In genomic region chr9:18043978-18044377, GRCh38 we compare ENCODE assay signal across 15 cellular contexts.
A peak's percentile ranks its signal among the peaks of the same experiment; 100 is the strongest.
DNase-seq lines count a peak whose midpoint lies in the region; ATAC-seq and TF ChIP-seq lines count a peak whose summit lies in the region.
"Had no signal": no experiment of that assay in that cellular context is flagged by ENCODE, and none has a peak within 500 bp of the region (broad histone marks: within the 10 kb centered on the region; RNA-seq: fewer than 3 reads in every experiment).

No MANE protein-coding gene starts in this region.

- in situ Hi-C loops in G401 (cut with HindIII; ENCODE audit: low sequenced_read_pairs), result no loop called here

- DNase-seq in G401 (ENCODE audit: low spot score) (peak; percentile 66), left colon (no peak), neural crest cell (ENCODE audit: low read depth, low spot score) (no peak), T-helper 1 cell (no peak), mesothelial cell of epicardium (ENCODE audit: low spot score in 2 of 2, unreplicated experiment in 2 of 2) (no peak)
- DNase-seq: AML-193; Caco-2; Calu3; CD4-positive, alpha-beta T cell; CD8-positive, alpha-beta T cell; DMS79 treated with DMSO at 0.1 percent for 48 hours; GDM1 had no signal

- intact Hi-C loops in left colon (cut with DNase I, micrococcal nuclease), result no loop called here

- H3K4me1 Mint-ChIP-seq in neural crest cell (peaks cover 22% of the 10 kb centered on the region), mesothelial cell of epicardium (no peaks in the 10 kb centered on the region)
- H3K4me1 Mint-ChIP-seq: B cell had no signal

- H3K27me3 Mint-ChIP-seq in neural crest cell (ENCODE audit: low read depth) (no peaks in the 10 kb centered on the region), mesothelial cell of epicardium (ENCODE audit: low read depth) (peaks cover 4% of the 10 kb centered on the region)
- H3K27me3 Mint-ChIP-seq: B cell; CD4-positive, alpha-beta T cell had no signal

- H3K4me3 Mint-ChIP-seq in neural crest cell, result no peak overlapping the region
- H3K4me3 Mint-ChIP-seq in mesothelial cell of epicardium, result no peak overlapping the region
- H3K4me3 Mint-ChIP-seq: B cell; CD4-positive, alpha-beta T cell; CD8-positive, alpha-beta T cell had no signal

- peak; percentile 65 for ATAC-seq in left colon
- ATAC-seq: A549; CD8-positive, alpha-beta T cell; GM12878 had no signal

- TF ChIP-seq CTCF in neural crest cell (conservative IDR thresholded peaks at IDR 0.05) (no peak), mesothelial cell of epicardium (IDR thresholded peaks at IDR 0.05; ENCODE audit: unreplicated experiment) (no peak)

- H3K9me3 Mint-ChIP-seq in neural crest cell (peaks cover 4% of the 10 kb centered on the region), mesothelial cell of epicardium (no peaks in the 10 kb centered on the region)

- no peaks in the 10 kb centered on the region for H3K36me3 Mint-ChIP-seq in neural crest cell (ENCODE audit: low read depth)
- no peaks in the 10 kb centered on the region for H3K36me3 Mint-ChIP-seq in mesothelial cell of epicardium
- H3K36me3 Mint-ChIP-seq: CD8-positive, alpha-beta T cell had no signal

- H3K27ac Mint-ChIP-seq in neural crest cell (ENCODE audit: unreplicated experiment) (peak overlapping the region; percentile 73), mesothelial cell of epicardium (no peak overlapping the region)
- H3K27ac Mint-ChIP-seq: B cell; CD4-positive, alpha-beta T cell; CD8-positive, alpha-beta T cell had no signal
